15 cellular contexts compared by ENCODE assay signal in genomic region chr13:107374038-107374437, GRCh38.
"Had no signal": no experiment of that assay in that cellular context is flagged by ENCODE, and none has a peak within 500 bp of the region (broad histone marks: within the 10 kb centered on the region; RNA-seq: fewer than 3 reads in every experiment).

No MANE protein-coding gene starts in this region.

- H3K36me3 ChIP-seq: brain microvascular endothelial cell, neural progenitor cell, right atrium auricular region, tibial nerve had no signal

- H3K9me3 ChIP-seq: right atrium auricular region, tibial nerve had no signal

- H3K9ac ChIP-seq: neural progenitor cell had no signal

- H3K27me3 ChIP-seq: brain microvascular endothelial cell, neural progenitor cell, right atrium auricular region, tibial nerve had no signal

- H3K4me1 ChIP-seq: right atrium auricular region had no signal

- H3K27ac ChIP-seq: brain microvascular endothelial cell, coronary artery, neural progenitor cell, right atrium auricular region, tibial nerve had no signal

- FAIRE-seq: TTC549, urothelium cell line had no signal

- H3K4me3 ChIP-seq: coronary artery, neural progenitor cell, right atrium auricular region, tibial nerve had no signal

- DNase-seq: activated CD4-positive, alpha-beta T cell treated with anti-CD3 and anti-CD28 coated beads for 36 hours; activated CD4-positive, alpha-beta T cell treated with anti-CD3 and anti-CD28 coated beads, Interleukin-2, amount 50 U/mL, for 48 hours; activated gamma-delta T cell treated with Interleukin-2 at 50 U/mL for 16 hours; activated T-cell treated with anti-CD3 and anti-CD28 coated beads for 4 hours; immature natural killer cell; left cardiac atrium; stimulated activated naive CD8-positive, alpha-beta T cell treated with anti-CD3 and anti-CD28 coated beads, Interleukin-15, Interleukin-2, amounts not matched to agents 100 U/mL and 50 U/mL, for 24 hours had no signal

- ATAC-seq: activated CD4-positive, alpha-beta T cell treated with anti-CD3 and anti-CD28 coated beads for 36 hours; naive thymus-derived CD4-positive, alpha-beta T cell; stimulated activated naive CD8-positive, alpha-beta T cell treated with anti-CD3 and anti-CD28 coated beads, Interleukin-15, Interleukin-2, amounts not matched to agents 100 U/mL and 50 U/mL, for 24 hours had no signal

- H3K4me2 ChIP-seq: neural progenitor cell had no signal
